In genomic region chr12:57739387-57739786, GRCh38 we compare ENCODE assay signal across 1 cellular context.
TF ChIP-seq lines count a peak whose summit lies in the region.

No MANE protein-coding gene starts in this region.

TF ChIP-seq in H1, 55 proteins besides CTCF, POLR2A, EP300 and RAD21:
- TF ChIP-seq SUZ12 (IDR thresholded peaks at IDR 0.05; ENCODE audit: low read length), result peak; percentile 55; the same call in 1 of the 2 replicates
- TF ChIP-seq SIN3A (conservative IDR thresholded peaks at IDR 0.05 in 1 of 2, IDR thresholded peaks at IDR 0.05 in 1 of 2; ENCODE audit: low read depth in 1 of 2, low read length in 2 of 2), result no peak
- TF ChIP-seq SAP30 (IDR thresholded peaks at IDR 0.05; ENCODE audit: insufficient read depth, insufficient replicate concordance, low read length), result no peak
